Comparison of ENCODE assay signal across 8 cellular contexts in the genomic region with DNA sequence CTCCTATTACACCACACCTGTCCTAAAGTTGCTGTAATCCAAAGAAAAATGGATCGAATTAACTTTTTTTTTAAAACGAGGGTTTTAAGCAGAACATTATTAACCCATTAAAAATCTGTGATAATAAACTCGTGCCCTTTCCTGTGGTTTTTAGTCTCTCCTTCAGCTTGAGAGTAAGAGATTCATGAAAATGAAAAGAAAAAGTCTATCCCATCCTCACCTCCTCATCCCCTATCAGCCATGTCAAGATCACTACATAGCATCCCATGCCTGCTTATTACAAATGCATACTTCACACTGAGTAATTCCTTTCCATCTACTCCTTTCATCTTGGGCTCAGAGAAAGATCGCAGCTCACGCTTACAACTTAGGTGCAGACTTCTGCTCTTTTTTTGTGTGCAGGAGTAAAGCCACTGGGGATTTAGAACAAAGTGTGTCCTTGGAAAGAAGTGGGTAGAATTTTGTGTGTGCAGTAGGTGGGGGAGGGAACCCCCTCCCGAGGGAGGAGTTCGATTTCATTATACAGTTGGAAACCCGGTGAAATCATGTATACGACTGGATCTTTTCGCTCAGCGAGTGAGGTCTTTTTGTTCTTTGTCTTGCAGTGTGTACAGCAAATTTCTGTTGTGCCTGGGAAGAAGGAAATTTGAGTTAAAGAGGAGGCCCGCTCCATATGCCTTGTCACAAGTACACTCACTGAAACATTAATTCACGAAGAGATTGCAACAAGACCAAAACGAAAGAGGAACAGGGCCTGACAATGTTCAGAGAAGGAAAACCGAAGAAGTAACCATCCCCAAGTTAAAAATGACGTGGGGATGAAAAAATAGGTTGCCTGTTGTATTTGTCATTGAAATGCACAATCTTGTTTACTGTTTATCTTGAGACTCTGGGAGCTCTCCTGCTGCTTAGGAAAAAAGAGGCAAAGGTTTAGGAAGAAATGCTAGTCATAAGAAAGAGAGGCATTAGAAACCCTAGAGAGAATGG.
DNase-seq lines count a peak whose midpoint lies in the region; ATAC-seq, FAIRE-seq and TF ChIP-seq lines count a peak whose summit lies in the region.

No MANE protein-coding gene starts in this region.

- no peak for TF ChIP-seq CTCF in gastroesophageal sphincter (IDR thresholded peaks at IDR 0.05)

- WGBS in ectodermal cell, 2 experiments = 26 to 29% methylated on average over 16 of the region's 16 CpGs
- WGBS in gastroesophageal sphincter (ENCODE audit: low coverage in 1 of 2), 2 donors = 61 to 77% methylated on average over 12 to 15 of the region's 16 CpGs

- H3K4me3 ChIP-seq in ectodermal cell (ENCODE audit: insufficient read depth, low read depth, low read length) (no peak overlapping the region), gastroesophageal sphincter (peak overlapping the region in 1 of 2 donors; percentile 7)

- H3K4me1 ChIP-seq in ectodermal cell (ENCODE audit: control insufficient read depth, insufficient read depth, low read length) = peaks cover 56% of the 10 kb centered on the region
- peaks cover 0 to 6% (median 0%) of the 10 kb centered on the region in 3 donors for H3K4me1 ChIP-seq in gastroesophageal sphincter

- peak; percentile 42 for ATAC-seq in HG02623 (IDR thresholded peaks at IDR 0.05; ENCODE audit: unreplicated experiment)
- ATAC-seq in gastroesophageal sphincter = no peak

- TF ChIP-seq EP300 in gastroesophageal sphincter (IDR thresholded peaks at IDR 0.05) = no peak

- TF ChIP-seq POLR2A in GM12892 (IDR thresholded peaks at IDR 0.05; ENCODE audit: low read depth, low read length) (peak; percentile 47), gastroesophageal sphincter (IDR thresholded peaks at IDR 0.05) (peak in 1 of 2 donors; percentile 13)

- H3K36me3 ChIP-seq in ectodermal cell (ENCODE audit: control insufficient read depth, insufficient read depth, low read length) = no peaks in the 10 kb centered on the region
- no peaks in the 10 kb centered on the region for H3K36me3 ChIP-seq in gastroesophageal sphincter

- FAIRE-seq in GM12892 (lab: Jason Lieb, UNC) = peak; percentile 67

- H3K27me3 ChIP-seq in ectodermal cell (ENCODE audit: control insufficient read depth, insufficient read depth, low read length, poor library complexity, severe bottlenecking) (no peaks in the 10 kb centered on the region), gastroesophageal sphincter (no peaks in the 10 kb centered on the region)

- no peak for DNase-seq in GM12892 (ENCODE audit: insufficient read length)
- DNase-seq in NOMO-1 treated with dmso at 0.1 percent for 144 hours (lab: John Stamatoyannopoulos, UW; ENCODE audit: unreplicated experiment) = peak; percentile 70
- DNase-seq in pons (ENCODE audit: low spot score) = peak; percentile 61
- DNase-seq in epidermal melanocyte (ENCODE audit: insufficient read length, low spot score) = no peak
- DNase-seq in NCI-H2196 treated with DMSO at 0.1 percent for 48 hours (lab: John Stamatoyannopoulos, UW; ENCODE audit: unreplicated experiment) = no peak

- H3K27ac ChIP-seq in ectodermal cell (ENCODE audit: insufficient read depth, low read depth, low read length, poor library complexity, severe bottlenecking) = peak overlapping the region; percentile 30
- peak overlapping the region in 1 of 4 donors; percentile 21 for H3K27ac ChIP-seq in gastroesophageal sphincter

- H3K9me3 ChIP-seq in ectodermal cell (ENCODE audit: control insufficient read depth, low read length) (no peaks in the 10 kb centered on the region), gastroesophageal sphincter (no peaks in the 10 kb centered on the region)

Comparison
In these comparisons a context has a peak if more than half of its experiments do, and no peak if none do; other contexts are left out.
1. DNase-seq: peak in NOMO-1 treated with dmso at 0.1 percent for 144 hours (single experiment) and pons (single experiment); none in GM12892 (single experiment), epidermal melanocyte (single experiment) and NCI-H2196 treated with DMSO at 0.1 percent for 48 hours (single experiment).